1 cellular context compared by ENCODE assay signal in genomic region chr19:45643024-45643926, GRCh38.
TF ChIP-seq lines count a peak whose summit lies in the region.

No MANE protein-coding gene starts in this region.

TF ChIP-seq in HepG2, 621 proteins besides CTCF, POLR2A, EP300 and RAD21 (continued from another document and continues in another):
- TF ChIP-seq, protein P1, sequence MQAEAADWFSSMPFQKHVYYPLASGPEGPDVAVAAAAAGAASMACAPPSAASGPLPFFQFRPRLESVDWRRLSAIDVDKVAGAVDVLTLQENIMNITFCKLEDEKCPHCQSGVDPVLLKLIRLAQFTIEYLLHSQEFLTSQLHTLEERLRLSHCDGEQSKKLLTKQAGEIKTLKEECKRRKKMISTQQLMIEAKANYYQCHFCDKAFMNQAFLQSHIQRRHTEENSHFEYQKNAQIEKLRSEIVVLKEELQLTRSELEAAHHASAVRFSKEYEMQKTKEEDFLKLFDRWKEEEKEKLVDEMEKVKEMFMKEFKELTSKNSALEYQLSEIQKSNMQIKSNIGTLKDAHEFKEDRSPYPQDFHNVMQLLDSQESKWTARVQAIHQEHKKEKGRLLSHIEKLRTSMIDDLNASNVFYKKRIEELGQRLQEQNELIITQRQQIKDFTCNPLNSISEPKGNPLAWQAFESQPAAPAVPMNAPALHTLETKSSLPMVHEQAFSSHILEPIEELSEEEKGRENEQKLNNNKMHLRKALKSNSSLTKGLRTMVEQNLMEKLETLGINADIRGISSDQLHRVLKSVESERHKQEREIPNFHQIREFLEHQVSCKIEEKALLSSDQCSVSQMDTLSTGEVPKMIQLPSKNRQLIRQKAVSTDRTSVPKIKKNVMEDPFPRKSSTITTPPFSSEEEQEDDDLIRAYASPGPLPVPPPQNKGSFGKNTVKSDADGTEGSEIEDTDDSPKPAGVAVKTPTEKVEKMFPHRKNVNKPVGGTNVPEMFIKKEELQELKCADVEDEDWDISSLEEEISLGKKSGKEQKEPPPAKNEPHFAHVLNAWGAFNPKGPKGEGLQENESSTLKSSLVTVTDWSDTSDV (CRISPR knock-in tag; IDR thresholded peaks at IDR 0.05), result no peak
- no peak for TF ChIP-seq KIAA2018 (CRISPR knock-in tag; IDR thresholded peaks at IDR 0.05; ENCODE audit: borderline replicate concordance)
- TF ChIP-seq ZNF674 (CRISPR knock-in tag; IDR thresholded peaks at IDR 0.05; ENCODE audit: low read depth), result no peak
- no peak for TF ChIP-seq SIX4 (CRISPR knock-in tag; IDR thresholded peaks at IDR 0.05)
- no peak for TF ChIP-seq MTA3 (CRISPR knock-in tag; IDR thresholded peaks at IDR 0.05)
- TF ChIP-seq SSRP1 (CRISPR knock-in tag; IDR thresholded peaks at IDR 0.05), result no peak
- TF ChIP-seq GMEB1 (CRISPR knock-in tag; IDR thresholded peaks at IDR 0.05; ENCODE audit: borderline replicate concordance), result no peak
- no peak for TF ChIP-seq ZNF496 (CRISPR knock-in tag; IDR thresholded peaks at IDR 0.05; ENCODE audit: insufficient replicate concordance)
- TF ChIP-seq, protein P2, sequence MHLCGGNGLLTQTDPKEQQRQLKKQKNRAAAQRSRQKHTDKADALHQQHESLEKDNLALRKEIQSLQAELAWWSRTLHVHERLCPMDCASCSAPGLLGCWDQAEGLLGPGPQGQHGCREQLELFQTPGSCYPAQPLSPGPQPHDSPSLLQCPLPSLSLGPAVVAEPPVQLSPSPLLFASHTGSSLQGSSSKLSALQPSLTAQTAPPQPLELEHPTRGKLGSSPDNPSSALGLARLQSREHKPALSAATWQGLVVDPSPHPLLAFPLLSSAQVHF (CRISPR knock-in tag; IDR thresholded peaks at IDR 0.05), result no peak
- TF ChIP-seq ZNF329 (CRISPR knock-in tag; IDR thresholded peaks at IDR 0.05; ENCODE audit: low read depth), result no peak
- no peak for TF ChIP-seq ZNF703 (CRISPR knock-in tag; IDR thresholded peaks at IDR 0.05; ENCODE audit: borderline replicate concordance)
- TF ChIP-seq GLI4 (CRISPR knock-in tag; IDR thresholded peaks at IDR 0.05; ENCODE audit: borderline replicate concordance), result no peak
- TF ChIP-seq U2AF2 (IDR thresholded peaks at IDR 0.05; ENCODE audit: low read depth, low read length), result no peak
- no peak for TF ChIP-seq DNMT1 (CRISPR knock-in tag; IDR thresholded peaks at IDR 0.05)
- TF ChIP-seq ZNF225 (CRISPR knock-in tag; IDR thresholded peaks at IDR 0.05), result no peak
- peak; percentile 19 for TF ChIP-seq RBM39 (IDR thresholded peaks at IDR 0.05; ENCODE audit: low read depth, low read length, poor library complexity, severe bottlenecking)
- no peak for TF ChIP-seq NR3C1 (CRISPR knock-in tag; IDR thresholded peaks at IDR 0.05)
- TF ChIP-seq LBX2 (CRISPR knock-in tag; IDR thresholded peaks at IDR 0.05; ENCODE audit: borderline replicate concordance), result no peak
- TF ChIP-seq ZNF30 (CRISPR knock-in tag; IDR thresholded peaks at IDR 0.05), result no peak
- TF ChIP-seq ZNF33A (CRISPR knock-in tag; IDR thresholded peaks at IDR 0.05; ENCODE audit: borderline replicate concordance), result no peak
- no peak for TF ChIP-seq ZNF691 (CRISPR knock-in tag; IDR thresholded peaks at IDR 0.05; ENCODE audit: borderline replicate concordance, low read depth)
- no peak for TF ChIP-seq ZNF784 (CRISPR knock-in tag; IDR thresholded peaks at IDR 0.05; ENCODE audit: borderline replicate concordance)
- no peak for TF ChIP-seq RBFOX2 (IDR thresholded peaks at IDR 0.05; ENCODE audit: low read depth, low read length)
- no peak for TF ChIP-seq TRIM24 (CRISPR knock-in tag; IDR thresholded peaks at IDR 0.05)
- no peak for TF ChIP-seq ZNF770 (CRISPR knock-in tag; IDR thresholded peaks at IDR 0.05)
- TF ChIP-seq AHR (CRISPR knock-in tag; IDR thresholded peaks at IDR 0.05), result peak; percentile 12; the same call in 1 of the 2 replicates
- peak; percentile 39; the same call in 1 of the 3 replicates for TF ChIP-seq MXI1 (IDR thresholded peaks at IDR 0.05; ENCODE audit: borderline replicate concordance, low read depth, low read length)
- TF ChIP-seq, protein P3, sequence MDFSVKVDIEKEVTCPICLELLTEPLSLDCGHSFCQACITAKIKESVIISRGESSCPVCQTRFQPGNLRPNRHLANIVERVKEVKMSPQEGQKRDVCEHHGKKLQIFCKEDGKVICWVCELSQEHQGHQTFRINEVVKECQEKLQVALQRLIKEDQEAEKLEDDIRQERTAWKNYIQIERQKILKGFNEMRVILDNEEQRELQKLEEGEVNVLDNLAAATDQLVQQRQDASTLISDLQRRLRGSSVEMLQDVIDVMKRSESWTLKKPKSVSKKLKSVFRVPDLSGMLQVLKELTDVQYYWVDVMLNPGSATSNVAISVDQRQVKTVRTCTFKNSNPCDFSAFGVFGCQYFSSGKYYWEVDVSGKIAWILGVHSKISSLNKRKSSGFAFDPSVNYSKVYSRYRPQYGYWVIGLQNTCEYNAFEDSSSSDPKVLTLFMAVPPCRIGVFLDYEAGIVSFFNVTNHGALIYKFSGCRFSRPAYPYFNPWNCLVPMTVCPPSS (IDR thresholded peaks at IDR 0.05), result no peak
- no peak for TF ChIP-seq ZNF550 (CRISPR knock-in tag; IDR thresholded peaks at IDR 0.05; ENCODE audit: borderline replicate concordance)
- no peak for TF ChIP-seq ZNF782 (CRISPR knock-in tag; IDR thresholded peaks at IDR 0.05; ENCODE audit: borderline replicate concordance)
- TF ChIP-seq RBM22 (optimal IDR thresholded peaks at IDR 0.05; ENCODE audit: low read length), result no peak
- TF ChIP-seq, protein P4, sequence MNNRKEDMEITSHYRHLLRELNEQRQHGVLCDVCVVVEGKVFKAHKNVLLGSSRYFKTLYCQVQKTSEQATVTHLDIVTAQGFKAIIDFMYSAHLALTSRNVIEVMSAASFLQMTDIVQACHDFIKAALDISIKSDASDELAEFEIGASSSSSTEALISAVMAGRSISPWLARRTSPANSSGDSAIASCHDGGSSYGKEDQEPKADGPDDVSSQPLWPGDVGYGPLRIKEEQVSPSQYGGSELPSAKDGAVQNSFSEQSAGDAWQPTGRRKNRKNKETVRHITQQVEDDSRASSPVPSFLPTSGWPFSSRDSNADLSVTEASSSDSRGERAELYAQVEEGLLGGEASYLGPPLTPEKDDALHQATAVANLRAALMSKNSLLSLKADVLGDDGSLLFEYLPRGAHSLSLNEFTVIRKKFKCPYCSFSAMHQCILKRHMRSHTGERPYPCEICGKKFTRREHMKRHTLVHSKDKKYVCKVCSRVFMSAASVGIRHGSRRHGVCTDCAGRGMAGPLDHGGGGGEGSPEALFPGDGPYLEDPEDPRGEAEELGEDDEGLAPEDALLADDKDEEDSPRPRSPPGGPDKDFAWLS (CRISPR knock-in tag; IDR thresholded peaks at IDR 0.05; ENCODE audit: borderline replicate concordance), result no peak
- TF ChIP-seq RXRB (CRISPR knock-in tag; IDR thresholded peaks at IDR 0.05; ENCODE audit: borderline replicate concordance), result peak; percentile 13; the same call in 1 of the 2 replicates
- no peak for TF ChIP-seq ZFP41 (CRISPR knock-in tag; IDR thresholded peaks at IDR 0.05; ENCODE audit: borderline replicate concordance)
- no peak for TF ChIP-seq SNAPC2 (CRISPR knock-in tag; IDR thresholded peaks at IDR 0.05)
- TF ChIP-seq ZSCAN21 (CRISPR knock-in tag; IDR thresholded peaks at IDR 0.05; ENCODE audit: borderline replicate concordance), result no peak
- TF ChIP-seq GATAD2A (CRISPR knock-in tag; IDR thresholded peaks at IDR 0.05), result peak; percentile 19; the same call in 1 of the 2 replicates
- TF ChIP-seq ZSCAN30 (CRISPR knock-in tag; IDR thresholded peaks at IDR 0.05), result no peak
- no peak for TF ChIP-seq ZNF501 (CRISPR knock-in tag; IDR thresholded peaks at IDR 0.05)
- no peak for TF ChIP-seq ATF5 (CRISPR knock-in tag; IDR thresholded peaks at IDR 0.05; ENCODE audit: low read depth)
